In the genomic region with DNA sequence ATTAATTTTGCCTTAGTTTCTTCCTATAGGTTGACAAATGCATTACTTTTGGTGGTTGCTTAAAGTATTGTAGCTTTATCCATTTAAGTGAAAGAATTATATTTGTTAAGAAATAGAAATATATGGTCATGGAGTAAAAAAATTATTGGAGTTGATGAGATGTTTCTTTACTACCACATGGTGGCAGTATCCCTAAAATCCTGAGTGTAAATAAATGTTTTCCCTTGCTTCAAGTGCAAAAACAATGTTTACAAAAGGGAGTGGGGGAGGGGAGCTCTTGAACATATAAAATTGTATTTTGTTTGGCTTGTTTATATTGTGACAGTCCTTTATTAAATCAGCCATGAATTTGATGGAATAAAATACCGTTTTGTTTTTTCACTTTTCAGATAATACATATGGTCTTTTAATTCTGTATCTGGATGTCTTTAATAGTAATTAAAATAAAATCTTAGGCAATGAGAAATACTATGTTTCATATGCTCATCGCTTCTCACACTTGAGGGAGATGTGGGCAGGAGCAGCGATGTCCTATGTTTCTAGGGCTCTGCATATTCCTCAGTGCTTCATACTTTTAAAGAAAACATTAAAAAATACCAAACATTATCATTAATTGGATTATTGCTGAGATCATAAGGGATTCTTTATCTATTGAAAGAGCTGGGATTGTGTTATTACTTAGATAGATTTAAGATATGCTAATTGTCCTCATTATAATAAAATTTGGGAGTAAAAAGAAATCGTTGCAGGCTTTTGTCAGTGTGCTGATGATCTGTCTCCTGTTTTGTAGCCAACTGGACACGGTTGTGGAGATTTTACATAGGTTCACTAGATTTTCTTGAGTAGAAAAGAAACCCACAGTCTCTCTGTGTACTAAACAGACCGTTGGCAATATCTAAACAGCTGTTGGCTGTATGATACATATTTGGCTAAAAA, we compare ENCODE assay signal across 8 cellular contexts.
A peak's percentile ranks its signal among the peaks of the same experiment; 100 is the strongest.
DNase-seq lines count a peak whose midpoint lies in the region; ATAC-seq and TF ChIP-seq lines count a peak whose summit lies in the region.

No MANE protein-coding gene starts in this region.

- no peaks in the 10 kb centered on the region for H3K9me3 ChIP-seq in HEK293 (ENCODE audit: control insufficient read depth, insufficient read depth, low read depth, low read length)
- H3K9me3 ChIP-seq in OCI-LY1 (ENCODE audit: low read length), result no peaks in the 10 kb centered on the region
- no peaks in the 10 kb centered on the region for H3K9me3 ChIP-seq in fibroblast of lung (ENCODE audit: control insufficient read depth, insufficient read depth, low read depth, low read length)

- ATAC-seq in HG03045 (IDR thresholded peaks at IDR 0.05; ENCODE audit: unreplicated experiment) (no peak), GM19467 (IDR thresholded peaks at IDR 0.05; ENCODE audit: unreplicated experiment) (no peak)
- ATAC-seq in activated T-cell treated with anti-CD3 and anti-CD28 coated beads, Interleukin-2, amount 50 U/mL, for 4 hours, result no peak

- H3K4me3 Mint-ChIP-seq in activated T-cell treated with anti-CD3 and anti-CD28 coated beads, Interleukin-2, amount 50 U/mL, for 4 hours, result no peak overlapping the region

- no peaks in the 10 kb centered on the region for H3K36me3 Mint-ChIP-seq in activated T-cell treated with anti-CD3 and anti-CD28 coated beads, Interleukin-2, amount 50 U/mL, for 4 hours (ENCODE audit: insufficient read depth)

- DNase-seq in AG04449 (ENCODE audit: low read depth, low spot score) (no peak), fibroblast of lung (ENCODE audit: low read depth in 2 of 2) (peak; percentile 23 to 60), superior temporal gyrus (ENCODE audit: extremely low spot score) (peak; percentile 86)
- no peak for DNase-seq in activated T-cell treated with anti-CD3 and anti-CD28 coated beads, Interleukin-2, amount 50 U/mL, for 4 hours

- H3F3A ChIP-seq in OCI-LY1 (ENCODE audit: insufficient read depth, low read length), result no peaks in the 10 kb centered on the region

- H3K79me2 ChIP-seq in OCI-LY1 (ENCODE audit: insufficient read depth, low read length), result no peaks in the 10 kb centered on the region
- no peaks in the 10 kb centered on the region for H3K79me2 ChIP-seq in fibroblast of lung (ENCODE audit: control insufficient read depth, insufficient read depth, low read length)

- H3K4me1 ChIP-seq in HEK293 (ENCODE audit: control insufficient read depth, insufficient read depth, low read length), result no peaks in the 10 kb centered on the region
- no peaks in the 10 kb centered on the region for H3K4me1 ChIP-seq in OCI-LY1 (ENCODE audit: insufficient read depth, low read length, severe bottlenecking)
- no peaks in the 10 kb centered on the region for H3K4me1 ChIP-seq in fibroblast of lung (ENCODE audit: control insufficient read depth, extremely low read depth, insufficient read depth, low read length)

- no peaks in the 10 kb centered on the region for H3K9me2 ChIP-seq in OCI-LY1 (ENCODE audit: low read depth, low read length)

- CTCF ChIA-PET in AG04449 (lab: Yijun Ruan, JAX), result interaction anchor here (0.6 to 2.1 kb wide), 27 partner anchors 8 to 466 kb away, joined by 3 to 13 read pairs (median 4); no protein-coding TSS in a partner anchor
- CTCF ChIA-PET in HEK293 (lab: Yijun Ruan, JAX), result interaction anchor here (0.6 to 1.6 kb wide), 15 partner anchors 8 to 1044 kb away, joined by 3 to 6 read pairs (median 3); no protein-coding TSS in a partner anchor

- H3K9me3 Mint-ChIP-seq in activated T-cell treated with anti-CD3 and anti-CD28 coated beads, Interleukin-2, amount 50 U/mL, for 4 hours, result no peaks in the 10 kb centered on the region

- H3K36me3 ChIP-seq in HEK293 (ENCODE audit: control insufficient read depth in 2 of 2, insufficient read depth in 1 of 2, low read length in 2 of 2), result no peaks in the 10 kb centered on the region
- H3K36me3 ChIP-seq in OCI-LY1 (ENCODE audit: insufficient read depth, low read length), result no peaks in the 10 kb centered on the region
- H3K36me3 ChIP-seq in fibroblast of lung (ENCODE audit: control insufficient read depth, insufficient read depth, low read length), result no peaks in the 10 kb centered on the region

- no peaks in the 10 kb centered on the region for H3K4me1 Mint-ChIP-seq in activated T-cell treated with anti-CD3 and anti-CD28 coated beads, Interleukin-2, amount 50 U/mL, for 4 hours (ENCODE audit: low read depth)

- H2AFZ ChIP-seq in OCI-LY1 (ENCODE audit: low read length) (no peak overlapping the region), fibroblast of lung (ENCODE audit: low read length) (no peak overlapping the region)

- no peak overlapping the region for H3K9ac ChIP-seq in OCI-LY1 (ENCODE audit: low read length)
- no peak overlapping the region for H3K9ac ChIP-seq in fibroblast of lung (ENCODE audit: insufficient read depth, low read length)

- H3K4me3 ChIP-seq in AG04449 (ENCODE audit: low read depth, low read length) (no peak overlapping the region), HEK293 (ENCODE audit: low read depth, low read length) (no peak overlapping the region), OCI-LY1 (ENCODE audit: low read depth, low read length, poor library complexity, severe bottlenecking) (no peak overlapping the region), fibroblast of lung (replicated peaks in 1 of 4; ENCODE audit: control extremely low read depth in 1 of 4, insufficient read depth in 1 of 4, low read depth in 3 of 4, low read length in 4 of 4) (no peak overlapping the region)

- TF ChIP-seq CTCF in AG04449 (IDR thresholded peaks at IDR 0.05; ENCODE audit: insufficient read depth, low read length, missing control alignments) (peak; percentile 3), HEK293 (tag by site-specific recombination; IDR thresholded peaks at IDR 0.05) (no peak), OCI-LY1 (IDR thresholded peaks at IDR 0.05; ENCODE audit: low read length) (peak; percentile 42), fibroblast of lung (conservative IDR thresholded peaks at IDR 0.05 in 1 of 2, IDR thresholded peaks at IDR 0.05 in 1 of 2; ENCODE audit: low read depth in 1 of 2, low read length in 2 of 2) (peak; percentile 22 to 54)

- POLR2A ChIA-PET in AG04449 (lab: Yijun Ruan, JAX), result no interaction called here
- POLR2A ChIA-PET in HEK293 (lab: Yijun Ruan, JAX), result no interaction called here

- H3K27ac ChIP-seq in HEK293 (ENCODE audit: extremely low read depth, low read depth, low read length) (no peak overlapping the region), OCI-LY1 (ENCODE audit: low read depth, low read length, poor library complexity, severe bottlenecking) (no peak overlapping the region), fibroblast of lung (ENCODE audit: insufficient read depth, low read length) (no peak overlapping the region)

- H3K4me2 ChIP-seq in OCI-LY1 (ENCODE audit: low read length), result no peak overlapping the region
- H3K4me2 ChIP-seq in fibroblast of lung (ENCODE audit: extremely low read depth, insufficient read depth, low read length), result no peak overlapping the region

- H4K20me1 ChIP-seq in OCI-LY1 (ENCODE audit: insufficient read depth, low read length), result no peaks in the 10 kb centered on the region
- no peaks in the 10 kb centered on the region for H4K20me1 ChIP-seq in fibroblast of lung (ENCODE audit: control insufficient read depth, extremely low read depth, insufficient read depth, low read length)

- H3K27me3 ChIP-seq in OCI-LY1 (ENCODE audit: insufficient read depth, low read length) (no peaks in the 10 kb centered on the region), fibroblast of lung (ENCODE audit: control insufficient read depth, insufficient read depth, low read length) (no peaks in the 10 kb centered on the region)

- H3K27me3 Mint-ChIP-seq in activated T-cell treated with anti-CD3 and anti-CD28 coated beads, Interleukin-2, amount 50 U/mL, for 4 hours (ENCODE audit: low read depth), result no peaks in the 10 kb centered on the region

TF ChIP-seq in HEK293, 187 proteins besides CTCF, POLR2A, EP300 and RAD21:
- TF ChIP-seq ZNF654 (tag by site-specific recombination; IDR thresholded peaks at IDR 0.05; ENCODE audit: low read depth), result peak; percentile 14; the same call in 1 of the 2 replicates
- no peak for TF ChIP-seq ZBTB21 (tag by site-specific recombination; IDR thresholded peaks at IDR 0.05)
TF ChIP-seq in HEK293: peak in this region for 1.

Comparison
In these comparisons a context has a peak if more than half of its experiments do, and no peak if none do; other contexts are left out.
1. DNase-seq: peak in fibroblast of lung (2 of 2) and superior temporal gyrus (single experiment); none in AG04449 (single experiment) and activated T-cell treated with anti-CD3 and anti-CD28 coated beads, Interleukin-2, amount 50 U/mL, for 4 hours (single experiment).